ENCODE assay signal across 20 cellular contexts in genomic region chr2:239047861-239048260, GRCh38.
DNase-seq lines count a peak whose midpoint lies in the region; ATAC-seq and TF ChIP-seq lines count a peak whose summit lies in the region.
"Had no signal": no experiment of that assay in that cellular context is flagged by ENCODE, and none has a peak within 500 bp of the region (broad histone marks: within the 10 kb centered on the region; RNA-seq: fewer than 3 reads in every experiment).

No MANE protein-coding gene starts in this region.

- H3K4me3 ChIP-seq in heart right ventricle: no peak overlapping the region
- H3K4me3 ChIP-seq in H7 (ENCODE audit: insufficient read depth, low read depth, low read length): no peak overlapping the region
- no peak overlapping the region for H3K4me3 ChIP-seq in neural progenitor cell
- no peak overlapping the region for H3K4me3 ChIP-seq in sigmoid colon
- H3K4me3 ChIP-seq: GM23248, K562 had no signal

- CTCF ChIA-PET in CD4-positive, alpha-beta T cell (lab: Charles Lee): no interaction called here

- H3K4me1 ChIP-seq in heart right ventricle (peaks cover 0 to 10% (median 0%) of the 10 kb centered on the region in 9 donors), neural progenitor cell (no peaks in the 10 kb centered on the region), sigmoid colon (no peaks in the 10 kb centered on the region)
- H3K4me1 ChIP-seq: BE2C had no signal

- ATAC-seq in Right ventricle myocardium inferior (no peak), heart right ventricle (no peak)
- no peak for ATAC-seq in CD4-positive, alpha-beta T cell (ENCODE audit: poor library complexity)
- ATAC-seq: K562 had no signal

- H3K9me3 Mint-ChIP-seq in neural progenitor cell: no peaks in the 10 kb centered on the region
- H3K9me3 Mint-ChIP-seq in CD4-positive, alpha-beta T cell: no peaks in the 10 kb centered on the region

- DNase-seq in Right ventricle myocardium inferior (ENCODE audit: missing footprints): peak; percentile 40
- no peak for DNase-seq in heart right ventricle
- peak; percentile 53 for DNase-seq in H7
- no peak for DNase-seq in neural progenitor cell (ENCODE audit: low spot score)
- DNase-seq in sigmoid colon: peak; percentile 46
- no peak for DNase-seq in T-helper 9 cell
- no peak for DNase-seq in CD4-positive, alpha-beta T cell
- DNase-seq: ACHN; BE2C; C1 segment of cervical spinal cord; CD4-positive, alpha-beta memory T cell; DMS 273 treated with DMSO at 0.1 percent for 48 hours; DMS53; DND-41; EL; GM23248; HCEC 1CT; IMR-90 had no signal

- intact Hi-C loops in Right ventricle myocardium inferior (cut with DNase I) (no loop called here), heart right ventricle (cut with DNase I) (loop anchor here in 2 of 10 donors (10.0 kb wide), 2 partner anchors 947 to 1097 kb away; partner anchors contain the start of gene OTOS (in 1 of the 2)), sigmoid colon (cut with DNase I) (no loop called here)
- intact Hi-C loops in CD4-positive, alpha-beta T cell (cut with DNase I, micrococcal nuclease): no loop called here

- H3K27me3 Mint-ChIP-seq in neural progenitor cell (ENCODE audit: insufficient read depth, low read depth): no peaks in the 10 kb centered on the region
- no peaks in the 10 kb centered on the region for H3K27me3 Mint-ChIP-seq in CD4-positive, alpha-beta T cell
- H3K27me3 Mint-ChIP-seq: CD4-positive, alpha-beta memory T cell had no signal

- peaks cover 9% of the 10 kb centered on the region for H3K36me3 Mint-ChIP-seq in neural progenitor cell
- peaks cover 19% of the 10 kb centered on the region for H3K36me3 Mint-ChIP-seq in CD4-positive, alpha-beta T cell (ENCODE audit: low read depth)

- H3K4me3 Mint-ChIP-seq in neural progenitor cell: no peak overlapping the region
- H3K4me3 Mint-ChIP-seq in CD4-positive, alpha-beta T cell: no peak overlapping the region
- H3K4me3 Mint-ChIP-seq: CD4-positive, alpha-beta memory T cell had no signal

- peak overlapping the region; percentile 51 for H3K27ac Mint-ChIP-seq in neural progenitor cell
- H3K27ac Mint-ChIP-seq in CD4-positive, alpha-beta T cell: no peak overlapping the region

- no peak for TF ChIP-seq POLR2A in sigmoid colon (IDR thresholded peaks at IDR 0.05)

- no peaks in the 10 kb centered on the region for H3K27me3 ChIP-seq in heart right ventricle
- no peaks in the 10 kb centered on the region for H3K27me3 ChIP-seq in H7 (ENCODE audit: control insufficient read depth, insufficient read depth, low read length)
- H3K27me3 ChIP-seq in neural progenitor cell: no peaks in the 10 kb centered on the region
- H3K27me3 ChIP-seq in sigmoid colon: no peaks in the 10 kb centered on the region
- H3K27me3 ChIP-seq in CD4-positive, alpha-beta T cell (ENCODE audit: control insufficient read depth, insufficient read depth, low read length): no peaks in the 10 kb centered on the region
- H3K27me3 ChIP-seq: BE2C had no signal

- no peak for TF ChIP-seq EP300 in sigmoid colon (IDR thresholded peaks at IDR 0.05)

- H3K4me2 ChIP-seq in neural progenitor cell: no peak overlapping the region

- H3K9me3 ChIP-seq in heart right ventricle (peaks cover 0 to 12% (median 0%) of the 10 kb centered on the region in 11 donors), neural progenitor cell (ENCODE audit: low read depth) (no peaks in the 10 kb centered on the region), sigmoid colon (peaks cover 0 to 2% (median 0%) of the 10 kb centered on the region in 4 donors)
- H3K9me3 ChIP-seq in CD4-positive, alpha-beta T cell (ENCODE audit: control insufficient read depth, low read length): no peaks in the 10 kb centered on the region
- H3K9me3 ChIP-seq: BE2C had no signal

- H4K20me1 ChIP-seq in neural progenitor cell (ENCODE audit: low read depth): no peaks in the 10 kb centered on the region

- H3K36me3 ChIP-seq in heart right ventricle (peaks cover 0 to 34% (median 16%) of the 10 kb centered on the region in 9 donors), H7 (replicated peaks; ENCODE audit: control insufficient read depth, insufficient read depth, low read length) (no peaks in the 10 kb centered on the region; the same call in 1 of the 2 replicates), neural progenitor cell (no peaks in the 10 kb centered on the region), sigmoid colon (peaks cover 11 to 46% (median 15%) of the 10 kb centered on the region in 4 donors)
- H3K36me3 ChIP-seq: BE2C had no signal

- H3K4me1 Mint-ChIP-seq in neural progenitor cell: no peaks in the 10 kb centered on the region
- no peaks in the 10 kb centered on the region for H3K4me1 Mint-ChIP-seq in CD4-positive, alpha-beta T cell (ENCODE audit: low read depth)
- H3K4me1 Mint-ChIP-seq: CD4-positive, alpha-beta memory T cell had no signal

- no peak overlapping the region for H2AFZ ChIP-seq in neural progenitor cell (replicated peaks)
- H2AFZ ChIP-seq: GM23248 had no signal

- H3K27ac ChIP-seq in heart right ventricle (no peak overlapping the region), neural progenitor cell (no peak overlapping the region), sigmoid colon (no peak overlapping the region)
- H3K27ac ChIP-seq in CD4-positive, alpha-beta T cell (ENCODE audit: low read depth, low read length): no peak overlapping the region
- H3K27ac ChIP-seq: GM23248, HL-60 had no signal

- H3F3A ChIP-seq in neural progenitor cell (ENCODE audit: low read depth): no peaks in the 10 kb centered on the region

- H3K79me2 ChIP-seq in neural progenitor cell (ENCODE audit: low read depth): no peaks in the 10 kb centered on the region

- POLR2A ChIA-PET in CD4-positive, alpha-beta T cell (lab: Charles Lee): no interaction called here

- no peak overlapping the region for H3K9ac ChIP-seq in neural progenitor cell
- H3K9ac ChIP-seq: GM23248 had no signal

- TF ChIP-seq CTCF in heart right ventricle (IDR thresholded peaks at IDR 0.05) (no peak), neural progenitor cell (IDR thresholded peaks at IDR 0.05) (no peak), sigmoid colon (IDR thresholded peaks at IDR 0.05) (no peak)
- TF ChIP-seq CTCF in CD4-positive, alpha-beta T cell (IDR thresholded peaks at IDR 0.05): no peak

- 96 to 97% methylated on average over 11 of the region's 11 CpGs for WGBS in heart right ventricle, 2 donors
- 95 to 97% methylated on average over 11 of the region's 11 CpGs for WGBS in sigmoid colon, 2 donors

Comparison
In these comparisons a context has a peak if more than half of its experiments do, and no peak if none do; other contexts are left out.
1. DNase-seq: peak in Right ventricle myocardium inferior (single experiment), H7 (single experiment) and sigmoid colon (single experiment); none in heart right ventricle (0 of 2), neural progenitor cell (single experiment), T-helper 9 cell (single experiment) and CD4-positive, alpha-beta T cell (0 of 10).